In the genomic region with DNA sequence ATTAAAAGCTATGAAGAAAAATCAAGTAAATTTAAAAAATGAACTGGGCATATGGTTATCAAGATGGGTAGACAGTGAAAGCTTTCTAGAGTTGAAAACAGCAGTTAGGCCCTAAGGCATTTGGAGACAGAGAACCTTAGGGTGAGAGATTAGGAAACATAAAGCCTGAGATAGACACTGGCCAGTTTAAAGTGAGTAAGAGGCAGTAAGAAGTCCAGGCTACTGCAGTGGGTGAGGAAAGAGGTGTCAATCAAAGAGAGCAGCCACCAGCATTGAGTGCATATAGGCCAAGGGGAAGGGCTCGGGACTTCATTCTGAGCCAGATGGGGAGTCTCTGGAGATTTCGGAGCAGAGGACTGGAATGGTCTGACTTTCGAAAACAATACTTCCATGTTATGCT, we compare ENCODE assay signal across 15 cellular contexts.
DNase-seq lines count a peak whose midpoint lies in the region; ATAC-seq and TF ChIP-seq lines count a peak whose summit lies in the region.
"Had no signal": no experiment of that assay in that cellular context is flagged by ENCODE, and none has a peak within 500 bp of the region (broad histone marks: within the 10 kb centered on the region; RNA-seq: fewer than 3 reads in every experiment).

No MANE protein-coding gene starts in this region.

- H3K9ac ChIP-seq in SU-DHL-6 (ENCODE audit: low read length): no peak overlapping the region

- H3K36me3 ChIP-seq in SU-DHL-6 (ENCODE audit: low read length): no peaks in the 10 kb centered on the region

- H3K4me2 ChIP-seq in SU-DHL-6 (ENCODE audit: low read depth, low read length, poor library complexity, severe bottlenecking): no peak overlapping the region

- H3K9me2 ChIP-seq in SU-DHL-6 (replicated peaks; ENCODE audit: insufficient read depth, low read length): no peaks in the 10 kb centered on the region

- no peaks in the 10 kb centered on the region for H3K79me2 ChIP-seq in SU-DHL-6 (ENCODE audit: insufficient read depth, low read length)

- H3F3A ChIP-seq in SU-DHL-6 (ENCODE audit: insufficient read depth): no peaks in the 10 kb centered on the region

- ATAC-seq in HG03175 (IDR thresholded peaks at IDR 0.05; ENCODE audit: unreplicated experiment): no peak

- DNase-seq in HEK293T (ENCODE audit: extremely low spot score) (no peak), amniotic epithelial cell (ENCODE audit: low read depth) (peak; percentile 15), retina (peak; percentile 13), T-helper 9 cell (no peak), dedifferentiated amniotic fluid mesenchymal stem cell (ENCODE audit: extremely low spot score) (no peak)
- DNase-seq: C1 segment of cervical spinal cord; Caco-2; CD4-positive, alpha-beta memory T cell; DMS153; DND-41; GOT3; H7; HCEC 1CT had no signal

- no peaks in the 10 kb centered on the region for H4K20me1 ChIP-seq in SU-DHL-6 (ENCODE audit: low read depth, low read length)

- no peaks in the 10 kb centered on the region for H3K9me3 ChIP-seq in SU-DHL-6 (ENCODE audit: insufficient read depth, low read length)
- H3K9me3 ChIP-seq: Caco-2 had no signal

- no peak overlapping the region for H3K4me3 ChIP-seq in SU-DHL-6 (ENCODE audit: insufficient read depth, low read length, poor library complexity, severe bottlenecking)

- TF ChIP-seq CTCF in SU-DHL-6 (IDR thresholded peaks at IDR 0.05; ENCODE audit: insufficient read depth, low read length, poor library complexity, severe bottlenecking): no peak

- no peaks in the 10 kb centered on the region for H3K27me3 ChIP-seq in SU-DHL-6 (ENCODE audit: low read length)

- POLR2A ChIA-PET in HEK293T (lab: Yijun Ruan, JAX): interaction anchor here (0.6 kb wide), 1 partner anchor 494 kb away, joined by 3 read pairs; no protein-coding TSS in a partner anchor

- no peak overlapping the region for H3K27ac ChIP-seq in SU-DHL-6 (ENCODE audit: low read depth, low read length)

- peak overlapping the region; percentile 41 for H2AFZ ChIP-seq in SU-DHL-6 (ENCODE audit: low read depth, low read length, severe bottlenecking)

- CTCF ChIA-PET in HEK293T (lab: Yijun Ruan, JAX): interaction anchor here (0.6 kb wide), 1 partner anchor 87 kb away, joined by 3 read pairs; no protein-coding TSS in a partner anchor

TF ChIP-seq in HEK293T, 16 proteins besides CTCF, POLR2A, EP300 and RAD21:
- TF ChIP-seq, protein P1, sequence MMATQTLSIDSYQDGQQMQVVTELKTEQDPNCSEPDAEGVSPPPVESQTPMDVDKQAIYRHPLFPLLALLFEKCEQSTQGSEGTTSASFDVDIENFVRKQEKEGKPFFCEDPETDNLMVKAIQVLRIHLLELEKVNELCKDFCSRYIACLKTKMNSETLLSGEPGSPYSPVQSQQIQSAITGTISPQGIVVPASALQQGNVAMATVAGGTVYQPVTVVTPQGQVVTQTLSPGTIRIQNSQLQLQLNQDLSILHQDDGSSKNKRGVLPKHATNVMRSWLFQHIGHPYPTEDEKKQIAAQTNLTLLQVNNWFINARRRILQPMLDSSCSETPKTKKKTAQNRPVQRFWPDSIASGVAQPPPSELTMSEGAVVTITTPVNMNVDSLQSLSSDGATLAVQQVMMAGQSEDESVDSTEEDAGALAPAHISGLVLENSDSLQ (IDR thresholded peaks at IDR 0.05): peak; percentile 77
- TF ChIP-seq CTBP1 (IDR thresholded peaks at IDR 0.05; ENCODE audit: borderline replicate concordance) (no peak), ELF4 (IDR thresholded peaks at IDR 0.05) (no peak)
TF ChIP-seq in HEK293T: peak in this region for 1.

Comparison
In these comparisons a context has a peak if more than half of its experiments do, and no peak if none do; other contexts are left out.
1. DNase-seq: peak in amniotic epithelial cell (single experiment) and retina (single experiment); none in HEK293T (single experiment), T-helper 9 cell (single experiment) and dedifferentiated amniotic fluid mesenchymal stem cell (single experiment).